6 cellular contexts compared by ENCODE assay signal in genomic region chr17:62536557-62536956, GRCh38. TPM values are rescaled to one million over a fixed set of nuclear protein-coding genes. Genes with fewer than 3 reads are reported as not detected.
DNase-seq lines count a peak whose midpoint lies in the region; ATAC-seq, FAIRE-seq and TF ChIP-seq lines count a peak whose summit lies in the region.
"Not testable (repeated sequence)": the region's sequence is repeated elsewhere in the genome, so short reads cannot be mapped to it uniquely, and the experiment has no call there.

No MANE protein-coding gene starts in this region.

- H3K79me2 ChIP-seq in endothelial cell of umbilical vein (ENCODE audit: control insufficient read depth, insufficient read depth, low read length); HepG2 (ENCODE audit: insufficient read depth, low read length): not testable (repeated sequence)

- not testable (repeated sequence) for H3K27ac ChIP-seq in Panc1 (ENCODE audit: low read length); endothelial cell of umbilical vein (ENCODE audit: insufficient read depth, low read depth, low read length); HepG2 (ENCODE audit: extremely low read length, insufficient read depth, low read length); upper lobe of right lung
- peak overlapping the region; percentile 14 for H3K27ac ChIP-seq in psoas muscle

- H3K4me1 ChIP-seq in Caco-2; Panc1 (ENCODE audit: control insufficient read depth, insufficient read depth, low read length); endothelial cell of umbilical vein (ENCODE audit: control insufficient read depth, extremely low read depth, insufficient read depth, low read length); psoas muscle; upper lobe of right lung: not testable (repeated sequence)
- H3K4me1 ChIP-seq in HepG2 (ENCODE audit: insufficient read depth, low read length), result peaks cover 37% of the 10 kb centered on the region

- TSS peak; percentile 6 for BruUV-seq in Caco-2 (replicated peaks; lab: Mats Ljungman, UMichigan)
- BruUV-seq in Panc1 (replicated peaks; lab: Mats Ljungman, UMichigan), result TSS peak; percentile 4
- BruUV-seq in endothelial cell of umbilical vein (replicated peaks; lab: Mats Ljungman, UMichigan), result not testable (repeated sequence)
- TSS peak; percentile 18 for BruUV-seq in HepG2 (replicated peaks; lab: Mats Ljungman, UMichigan)

- H3K4me2 ChIP-seq in endothelial cell of umbilical vein (ENCODE audit: insufficient read depth, low read length); HepG2 (ENCODE audit: low read depth, low read length): not testable (repeated sequence)

- not testable (repeated sequence) for H3K9ac ChIP-seq in endothelial cell of umbilical vein (replicated peaks; ENCODE audit: extremely low read depth, insufficient read depth, low read length); HepG2 (ENCODE audit: insufficient read depth, low read depth, low read length)

- H3K27me3 ChIP-seq in Caco-2 (replicated peaks; ENCODE audit: control insufficient read depth, insufficient read depth, low read length); Panc1 (ENCODE audit: control insufficient read depth, insufficient read depth, low read length); endothelial cell of umbilical vein (ENCODE audit: control insufficient read depth in 2 of 2, insufficient read depth in 2 of 2, low read length in 2 of 2); HepG2 (ENCODE audit: control insufficient read depth in 1 of 2, insufficient read depth in 2 of 2, low read length in 2 of 2); psoas muscle (ENCODE audit: insufficient read depth in 3 of 3, low read length in 2 of 3); upper lobe of right lung: not testable (repeated sequence)

- intact Hi-C loops in Caco-2 (cut with micrococcal nuclease; ENCODE audit: unreplicated experiment); Panc1 (cut with micrococcal nuclease; ENCODE audit: unreplicated experiment); endothelial cell of umbilical vein (cut with micrococcal nuclease); HepG2 (cut with micrococcal nuclease; ENCODE audit: unreplicated experiment); psoas muscle (cut with DNase I); upper lobe of right lung (cut with DNase I): not testable (repeated sequence)

- H3K4me3 ChIP-seq in Caco-2 (ENCODE audit: low read depth, low read length); Panc1 (ENCODE audit: low read depth in 2 of 2, low read length in 2 of 2); endothelial cell of umbilical vein (replicated peaks in 1 of 3; ENCODE audit: insufficient read depth in 1 of 3, low read depth in 1 of 3, low read length in 3 of 3); HepG2 (replicated peaks in 1 of 3; ENCODE audit: insufficient read depth in 1 of 3, low read depth in 2 of 3, low read length in 3 of 3); psoas muscle; upper lobe of right lung: not testable (repeated sequence)

- not testable (repeated sequence) for H3K27ac Mint-ChIP-seq in Caco-2 (ENCODE audit: unreplicated experiment)

- not testable (repeated sequence) for TF ChIP-seq RAD21 in HepG2 (CRISPR knock-in tag; IDR thresholded peaks at IDR 0.05)

- TF ChIP-seq EP300 in HepG2 (IDR thresholded peaks at IDR 0.05; ENCODE audit: low read depth in 2 of 2, low read length in 2 of 2); HepG2 (CRISPR knock-in tag; IDR thresholded peaks at IDR 0.05; ENCODE audit: borderline replicate concordance): not testable (repeated sequence)

- H3K4me3 Mint-ChIP-seq in Caco-2 (ENCODE audit: unreplicated experiment), result not testable (repeated sequence)

- peak; percentile 38 for FAIRE-seq in endothelial cell of umbilical vein (lab: Jason Lieb, UNC)
- FAIRE-seq in HepG2 (lab: Jason Lieb, UNC), result not testable (repeated sequence)

- not testable (repeated sequence) for H4K20me1 ChIP-seq in endothelial cell of umbilical vein (replicated peaks; ENCODE audit: control insufficient read depth, extremely low read depth, insufficient read depth, low read length); HepG2 (ENCODE audit: insufficient read depth, low read length)

- whole genome bisulfite sequencing in HepG2 (ENCODE audit: low lambda C conversion rate), result 95% methylated on average over 3 of the region's 4 CpGs
- 50 to 75% (median 57%) methylated on average over 3 of the region's 4 CpGs for WGBS in psoas muscle, 3 donors

- not testable (repeated sequence) for H2AFZ ChIP-seq in endothelial cell of umbilical vein (ENCODE audit: low read depth, low read length); HepG2 (ENCODE audit: low read length)

- peaks cover 80% of the 10 kb centered on the region for H3K36me3 Mint-ChIP-seq in Caco-2 (ENCODE audit: insufficient read depth, unreplicated experiment)

- not testable (repeated sequence) for H3K9me1 ChIP-seq in endothelial cell of umbilical vein (replicated peaks; ENCODE audit: control insufficient read depth, extremely low read depth, insufficient read depth, low read length)

- not testable (repeated sequence) for ATAC-seq in Panc1, HepG2
- peak; percentile 57 to 85 (median 62) for ATAC-seq in psoas muscle
- ATAC-seq in upper lobe of right lung, result peak; percentile 76

- H3K9me3 ChIP-seq in Caco-2; Panc1 (ENCODE audit: control insufficient read depth, insufficient read depth, low read depth, low read length); endothelial cell of umbilical vein (replicated peaks; ENCODE audit: control insufficient read depth, insufficient read depth, low read length); HepG2 (ENCODE audit: low read length); psoas muscle; upper lobe of right lung: not testable (repeated sequence)

- H3K9me3 Mint-ChIP-seq in Caco-2 (ENCODE audit: unreplicated experiment), result not testable (repeated sequence)

- POLR2A ChIA-PET in Caco-2 (lab: Charles Lee); Panc1 (lab: Charles Lee); endothelial cell of umbilical vein (lab: Charles Lee); HepG2 (lab: Yijun Ruan, JAX): not testable (repeated sequence)

- in situ Hi-C loops in Panc1 (cut with HindIII; ENCODE audit: low pct_unique_long_range_greater_than_20kb, low sequenced_read_pairs); HepG2 (cut with HindIII; ENCODE audit: extremely low pct_ligation_motif_present, low pct_unique_long_range_greater_than_20kb): not testable (repeated sequence)

- not testable (repeated sequence) for DNase-seq in Caco-2; Panc1 (ENCODE audit: low read depth, low spot score); endothelial cell of umbilical vein (ENCODE audit: low read depth, low spot score); HepG2 (ENCODE audit: low spot score); psoas muscle; upper lobe of right lung

- not testable (repeated sequence) for H3K27me3 Mint-ChIP-seq in Caco-2 (ENCODE audit: insufficient read depth, unreplicated experiment)

- CTCF ChIA-PET in Caco-2 (lab: Charles Lee); Panc1 (lab: Charles Lee); endothelial cell of umbilical vein (lab: Charles Lee); HepG2 (lab: Yijun Ruan, JAX; ENCODE audit: low intra/inter-chr PET ratio, low total read pairs): not testable (repeated sequence)

- H3K36me3 ChIP-seq in Caco-2 (ENCODE audit: control insufficient read depth, insufficient read depth, low read length); Panc1 (ENCODE audit: control insufficient read depth, insufficient read depth, low read length); endothelial cell of umbilical vein (ENCODE audit: control insufficient read depth in 2 of 2, extremely low read depth in 1 of 2, insufficient read depth in 2 of 2, low read length in 2 of 2): not testable (repeated sequence)
- H3K36me3 ChIP-seq in HepG2 (replicated peaks in 1 of 2; ENCODE audit: control insufficient read depth in 1 of 2, insufficient read depth in 2 of 2, low read length in 2 of 2) (peaks cover 4 to 27% of the 10 kb centered on the region in 2 experiments; a peak in 4 of 5 replicates), psoas muscle (ENCODE audit: insufficient read depth in 1 of 2, low read depth in 1 of 2) (peaks cover 4 to 25% of the 10 kb centered on the region in 2 donors), upper lobe of right lung (peaks cover 22% of the 10 kb centered on the region)

- dilution Hi-C loops in endothelial cell of umbilical vein (cut with MboI; ENCODE audit: extremely low pct_ligation_motif_present, low sequenced_read_pairs), result not testable (repeated sequence)

- not testable (repeated sequence) for TF ChIP-seq POLR2A in endothelial cell of umbilical vein (IDR thresholded peaks at IDR 0.05; ENCODE audit: low read depth, low read length); HepG2 (IDR thresholded peaks at IDR 0.05; ENCODE audit: insufficient read depth in 1 of 2, low read depth in 2 of 2, low read length in 2 of 2)

- TF ChIP-seq CTCF in Caco-2 (IDR thresholded peaks at IDR 0.05; ENCODE audit: insufficient read depth in 1 of 2, low read depth in 1 of 2, low read length in 1 of 2, severe bottlenecking in 1 of 2, unreplicated experiment in 1 of 2); Panc1 (IDR thresholded peaks at IDR 0.05); endothelial cell of umbilical vein (IDR thresholded peaks at IDR 0.05; ENCODE audit: extremely low read depth in 1 of 2, insufficient read depth in 1 of 2, low read depth in 1 of 2, low read length in 2 of 2); HepG2 (CRISPR knock-in tag; IDR thresholded peaks at IDR 0.05); psoas muscle (IDR thresholded peaks at IDR 0.05); upper lobe of right lung (IDR thresholded peaks at IDR 0.05): not testable (repeated sequence)

- peaks cover 20% of the 10 kb centered on the region for H3K4me1 Mint-ChIP-seq in Caco-2 (ENCODE audit: low read depth, unreplicated experiment)

RNA-seq across cellular contexts. Expression of gene TLK2, which starts 57.9 kb away (rescaled TPM):
- total RNA-seq in Caco-2 (2022) (60.4 and 68.8 TPM in 2 replicates), Panc1 (2021; ENCODE audit: unreplicated experiment) (54.6 TPM), endothelial cell of umbilical vein (37.6 and 40.7 TPM in 2 replicates), HepG2 (2016; rRNA removed; fragmentation: Illumina TruSeq; extraction: Trizol) (58.7 and 64.6 TPM in 2 replicates), psoas muscle (10 to 100 TPM; 26.7 to 50.0 (median 41.8) TPM), upper lobe of right lung (38.4 TPM)
- polyA plus RNA-seq in Panc1 (2012; ENCODE audit: insufficient read length), result 44.0 TPM
- polyA plus RNA-seq in endothelial cell of umbilical vein (30.7 and 30.9 TPM in 2 replicates), HepG2 (2011; rRNA removed) (58.8 and 60.8 TPM in 2 replicates), psoas muscle (10 to 100 TPM; 23.1 to 51.9 (median 27.3) TPM)
- polyA plus RNA-seq in endothelial cell of umbilical vein (2011; cell fraction: cytosol; rRNA removed), result 44.5 and 46.1 TPM in 2 replicates
- 39.2 and 66.0 TPM in 2 replicates for polyA plus RNA-seq in endothelial cell of umbilical vein (2011; cell fraction: nucleus; rRNA removed)
- polyA plus RNA-seq in endothelial cell of umbilical vein (2012), result 23.1 and 33.8 TPM in 2 replicates
- 101 and 117 TPM in 2 replicates for polyA minus RNA-seq in endothelial cell of umbilical vein
- 67.8 TPM for polyA minus RNA-seq in endothelial cell of umbilical vein (2011; cell fraction: cytosol; rRNA and poly(A)+ RNA removed)
- polyA minus RNA-seq in endothelial cell of umbilical vein (2011; cell fraction: nucleus; rRNA and poly(A)+ RNA removed), result 79.1 and 106 TPM in 2 replicates
- 34.5 and 37.0 TPM in 2 replicates for total RNA-seq in HepG2 (2016; cell fraction: cytosol; rRNA removed; fragmentation: Illumina TruSeq; extraction: Trizol; ENCODE audit: low read depth)
- 57.0 and 69.7 TPM in 2 replicates for total RNA-seq in HepG2 (2016; cell fraction: insoluble cytoplasmic fraction; rRNA removed; fragmentation: Illumina TruSeq; extraction: Trizol)
- 52.6 and 60.1 TPM in 2 replicates for total RNA-seq in HepG2 (2016; cell fraction: membrane; rRNA removed; fragmentation: Illumina TruSeq; extraction: Trizol)
- total RNA-seq in HepG2 (2016; cell fraction: nucleus; rRNA removed; fragmentation: Illumina TruSeq; extraction: Trizol), result 52.2 and 62.5 TPM in 2 replicates
- 34.3 and 44.3 TPM in 2 replicates for polyA plus RNA-seq in HepG2 (2011; cell fraction: cytosol; rRNA removed)
- polyA plus RNA-seq in HepG2 (2011; cell fraction: nucleus; rRNA removed), result 34.8 and 35.7 TPM in 2 replicates
- polyA plus RNA-seq in HepG2 (2012), result 25.7 and 28.6 TPM in 2 replicates
- polyA plus RNA-seq in HepG2 (2016; cell fraction: cytosol; fragmentation: Illumina TruSeq; extraction: Trizol; ENCODE audit: low read depth), result 8.7 and 9.3 TPM in 2 replicates
- 47.4 and 53.6 TPM in 2 replicates for polyA plus RNA-seq in HepG2 (2016; cell fraction: insoluble cytoplasmic fraction; fragmentation: Illumina TruSeq; extraction: Trizol; ENCODE audit: low read depth)
- polyA plus RNA-seq in HepG2 (2016; cell fraction: membrane; fragmentation: Illumina TruSeq; extraction: Trizol; ENCODE audit: low read depth), result 23.7 and 27.0 TPM in 2 replicates
- 36.7 and 42.8 TPM in 2 replicates for polyA plus RNA-seq in HepG2 (2016; cell fraction: nucleus; fragmentation: Illumina TruSeq; extraction: Trizol; ENCODE audit: insufficient read depth, low read depth)
- polyA minus RNA-seq in HepG2 (2011; rRNA and poly(A)+ RNA removed; ENCODE audit: low replicate concordance), result 105 and 145 TPM in 2 replicates
- 50.6 and 60.3 TPM in 2 replicates for polyA minus RNA-seq in HepG2 (2011; cell fraction: cytosol; rRNA and poly(A)+ RNA removed)
- polyA minus RNA-seq in HepG2 (2011; cell fraction: nucleus; rRNA and poly(A)+ RNA removed), result 101 and 125 TPM in 2 replicates
